In genomic region chr2:178193823-178194599, GRCh38 we compare ENCODE assay signal across 8 cellular contexts. TPM values are rescaled to one million over a fixed set of nuclear protein-coding genes. Genes with fewer than 3 reads are reported as not detected.
DNase-seq lines count a peak whose midpoint lies in the region; ATAC-seq and TF ChIP-seq lines count a peak whose summit lies in the region.

TSS of gene OSBPL6 (plus strand) at chr2:178194512. CDS start at chr2:178306185, 111,673 bp downstream.

- ATAC-seq in Right ventricle myocardium superior (ENCODE audit: poor library complexity): peak; percentile 98

- peak within 1 kb of the TSS; percentile 91 for H2AFZ ChIP-seq in GM23248
- peak within 1 kb of the TSS; percentile 96 for H2AFZ ChIP-seq in KMS-11 (ENCODE audit: low read depth)

- TF ChIP-seq CTCF in KMS-11 (conservative IDR thresholded peaks at IDR 0.05; ENCODE audit: low read depth, low read length): no peak
- peak; percentile 8 to 57 (median 49) for TF ChIP-seq CTCF in ovary (IDR thresholded peaks at IDR 0.05)
- TF ChIP-seq CTCF in type B pancreatic cell (conservative IDR thresholded peaks at IDR 0.05): peak; percentile 44

- peak within 1 kb of the TSS; percentile 80 for H3K9ac ChIP-seq in GM23248
- H3K9ac ChIP-seq in KMS-11: peak within 1 kb of the TSS; percentile 28; the same call in 1 of the 2 replicates

- no peaks in the 10 kb centered on the region for H3K36me3 Mint-ChIP-seq in activated naive CD8-positive, alpha-beta T cell treated with anti-CD3 and anti-CD28 coated beads for 36 hours
- no peaks in the 10 kb centered on the region for H3K36me3 Mint-ChIP-seq in type B pancreatic cell

- no peaks in the 10 kb centered on the region for H4K20me1 ChIP-seq in GM23248 (ENCODE audit: insufficient read depth)
- no peaks in the 10 kb centered on the region for H4K20me1 ChIP-seq in KMS-11 (ENCODE audit: insufficient read depth)

- H3K9me2 ChIP-seq in GM23248 (ENCODE audit: insufficient read depth): no peaks in the 10 kb centered on the region

- H3K36me3 ChIP-seq in GM23248 (ENCODE audit: low read depth) (no peaks in the 10 kb centered on the region), KMS-11 (ENCODE audit: insufficient read depth) (no peaks in the 10 kb centered on the region), ovary (no peaks in the 10 kb centered on the region)

- H3K27ac Mint-ChIP-seq in activated naive CD8-positive, alpha-beta T cell treated with anti-CD3 and anti-CD28 coated beads for 36 hours: no peak within 1 kb of the TSS
- peak within 1 kb of the TSS; percentile 88 for H3K27ac Mint-ChIP-seq in type B pancreatic cell

- intact Hi-C loops in Right ventricle myocardium superior (cut with DNase I) (loop anchor here (5.0 to 10.0 kb wide), 2 partner anchors 78 to 79 kb away; partner anchors contain the start of gene RBM45), ovary (cut with DNase I) (loop anchor here in 1 of 4 donors (10.0 kb wide), 1 partner anchor 81 kb away; no protein-coding TSS in a partner anchor)

- H3K27me3 Mint-ChIP-seq in activated naive CD8-positive, alpha-beta T cell treated with anti-CD3 and anti-CD28 coated beads for 36 hours: peaks cover 73% of the 10 kb centered on the region
- peaks cover 57% of the 10 kb centered on the region for H3K27me3 Mint-ChIP-seq in type B pancreatic cell

- WGBS in GM23248 (ENCODE audit: low coverage in 1 of 2, low lambda C conversion rate in 2 of 2, missing lambda C conversion rate in 2 of 2), 2 experiments: 1% methylated on average over 45 to 49 of the region's 90 CpGs
- WGBS in ovary, 3 donors: 0 to 1% (median 1%) methylated on average over 28 to 90 of the region's 90 CpGs

- peak within 1 kb of the TSS; percentile 68 for H3K4me3 Mint-ChIP-seq in activated naive CD8-positive, alpha-beta T cell treated with anti-CD3 and anti-CD28 coated beads for 36 hours
- H3K4me3 Mint-ChIP-seq in type B pancreatic cell: peak within 1 kb of the TSS; percentile 91

- H3K4me3 ChIP-seq in GM23248: peak within 1 kb of the TSS; percentile 85
- H3K4me3 ChIP-seq in KMS-11 (IDR thresholded peaks at IDR 0.05; ENCODE audit: insufficient read depth, low read depth, low read length): peak within 1 kb of the TSS; percentile 77
- H3K4me3 ChIP-seq in ovary: peak within 1 kb of the TSS; percentile 51

- TF ChIP-seq POLR2A in ovary (IDR thresholded peaks at IDR 0.05): peak; percentile 77

- H3K9me3 Mint-ChIP-seq in activated naive CD8-positive, alpha-beta T cell treated with anti-CD3 and anti-CD28 coated beads for 36 hours: no peaks in the 10 kb centered on the region
- no peaks in the 10 kb centered on the region for H3K9me3 Mint-ChIP-seq in type B pancreatic cell

- DNase-seq in Daoy (ENCODE audit: low read depth) (peak; percentile 93), GM23248 (peak; percentile 94), SK-MEL-5 (ENCODE audit: low read depth, low spot score) (peak; percentile 78), Right ventricle myocardium superior (peak; percentile 90), ovary (peak; percentile 69 to 84 (median 79)), type B pancreatic cell (ENCODE audit: extremely low spot score, unreplicated experiment) (peak; percentile 71)
- DNase-seq in activated naive CD8-positive, alpha-beta T cell treated with anti-CD3 and anti-CD28 coated beads for 36 hours: peak; percentile 82

- H3K9me3 ChIP-seq in GM23248 (ENCODE audit: low read depth) (no peaks in the 10 kb centered on the region), ovary (no peaks in the 10 kb centered on the region)

- H3K79me2 ChIP-seq in GM23248 (ENCODE audit: insufficient read depth): peaks cover 31% of the 10 kb centered on the region
- no peaks in the 10 kb centered on the region for H3K79me2 ChIP-seq in KMS-11 (ENCODE audit: insufficient read depth, low read depth)

- peaks cover 8% of the 10 kb centered on the region for H3K4me1 Mint-ChIP-seq in activated naive CD8-positive, alpha-beta T cell treated with anti-CD3 and anti-CD28 coated beads for 36 hours
- peaks cover 3% of the 10 kb centered on the region for H3K4me1 Mint-ChIP-seq in type B pancreatic cell (ENCODE audit: unreplicated experiment)

- H3K4me1 ChIP-seq in GM23248 (ENCODE audit: insufficient read depth): peaks cover 9% of the 10 kb centered on the region
- peaks cover 17% of the 10 kb centered on the region for H3K4me1 ChIP-seq in KMS-11 (ENCODE audit: low read depth, poor library complexity, severe bottlenecking)
- H3K4me1 ChIP-seq in ovary (ENCODE audit: insufficient read depth): no peaks in the 10 kb centered on the region

- H3F3A ChIP-seq in GM23248 (ENCODE audit: insufficient read depth): peaks cover 15% of the 10 kb centered on the region; the same call in 1 of the 2 replicates

- in situ Hi-C loops in GM23248 (cut with MboI): no loop called here
- in situ Hi-C loops in SK-MEL-5 (cut with HindIII; ENCODE audit: low pct_unique_long_range_greater_than_20kb, low sequenced_read_pairs): no loop called here

- TF ChIP-seq EP300 in ovary (IDR thresholded peaks at IDR 0.05): no peak

- peak within 1 kb of the TSS; percentile 88 for H3K4me2 ChIP-seq in GM23248 (ENCODE audit: unreplicated experiment)
- peak within 1 kb of the TSS; percentile 100 for H3K4me2 ChIP-seq in KMS-11

- H3K27me3 ChIP-seq in GM23248 (replicated peaks; ENCODE audit: insufficient read depth) (no peaks in the 10 kb centered on the region), KMS-11 (ENCODE audit: insufficient read depth, low read depth) (peaks cover 16% of the 10 kb centered on the region), ovary (no peaks in the 10 kb centered on the region)

- peak within 1 kb of the TSS; percentile 57 for H3K27ac ChIP-seq in GM23248
- no peak within 1 kb of the TSS; the same call in 1 of the 2 replicates for H3K27ac ChIP-seq in KMS-11
- H3K27ac ChIP-seq in ovary: peak within 1 kb of the TSS; percentile 57 to 84

RNA-seq across cellular contexts. Expression of gene OSBPL6, which starts in this region (rescaled TPM):
- total RNA-seq in Daoy (2014; rRNA removed; shearing (Covaris generic)): 3.8 and 4.5 TPM in 2 replicates
- 6.3 and 8.9 TPM in 2 replicates for total RNA-seq in GM23248 (2014; rRNA removed; shearing (Covaris generic))
- polyA plus RNA-seq in GM23248 (2016; fragmentation: Nextera tagmentation; extraction: Ambion mirVana): 10.6 and 11.8 TPM in 2 replicates
- total RNA-seq in SK-MEL-5 (2014; rRNA removed; shearing (Covaris generic)): 3.7 and 5.1 TPM in 2 replicates
- 11.5 and 16.6 TPM in 2 replicates for polyA plus RNA-seq in SK-MEL-5 (2015; cell fraction: cytosol; rRNA removed)
- 16.3 and 29.2 TPM in 2 replicates for polyA plus RNA-seq in SK-MEL-5 (2015; cell fraction: nucleus; rRNA removed)
- total RNA-seq in activated naive CD8-positive, alpha-beta T cell treated with anti-CD3 and anti-CD28 coated beads for 36 hours: 1 to 10 TPM; 3.1 to 3.7 TPM
- total RNA-seq in Right ventricle myocardium superior: 3.3 TPM
- total RNA-seq in ovary: 1 to 10 TPM in 6 of 7 donors, under 1 TPM in 1; 0.60 to 5.2 (median 1.7) TPM
- 1 to 10 TPM in 1 of 2 donors, under 1 TPM in 1; 0.67 to 7.4 TPM for polyA plus RNA-seq in ovary
- 2.9 and 6.9 TPM in 2 replicates for total RNA-seq in type B pancreatic cell (ENCODE audit: low replicate concordance)
